In the genomic region with DNA sequence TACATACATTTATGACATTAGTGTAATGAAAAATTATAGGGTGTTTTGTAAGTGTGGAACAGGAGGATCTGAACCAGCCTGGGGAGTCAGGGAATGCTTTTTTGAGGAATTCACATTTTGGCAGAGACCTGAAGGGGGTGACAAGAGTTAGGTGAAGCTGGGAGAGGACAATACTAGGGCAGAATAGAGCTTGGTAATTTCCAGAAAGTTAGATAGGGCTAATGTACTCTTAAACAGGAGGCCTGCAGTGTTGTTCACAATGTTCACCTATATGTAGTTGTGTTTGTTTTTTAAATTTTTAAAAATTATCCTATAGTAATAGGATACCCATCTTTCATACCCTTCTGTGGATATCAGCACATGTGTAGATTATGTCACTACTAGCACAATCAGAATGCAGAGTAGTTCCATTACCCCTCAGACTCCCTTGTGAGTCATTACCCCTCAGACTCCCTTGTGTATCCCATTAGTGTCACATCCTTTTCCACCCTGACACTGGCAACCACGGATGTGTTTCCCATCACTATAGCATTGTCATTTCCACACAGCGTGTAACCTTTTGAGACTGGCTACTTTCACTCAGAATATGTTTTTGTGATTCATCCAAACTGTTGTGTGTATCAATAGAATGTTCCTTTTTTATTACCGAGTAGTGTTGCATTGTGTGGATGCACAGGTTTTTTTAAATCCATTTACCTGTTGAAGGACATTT, we compare ENCODE assay signal across 1 cellular context.
TF ChIP-seq lines count a peak whose summit lies in the region.

No MANE protein-coding gene starts in this region.

TF ChIP-seq in IMR-90, 13 proteins besides CTCF, POLR2A, EP300 and RAD21 (continued from another document):
- TF ChIP-seq FOS (IDR thresholded peaks at IDR 0.05; ENCODE audit: low read depth, low read length) (peak; percentile 98), MXI1 (IDR thresholded peaks at IDR 0.05; ENCODE audit: borderline replicate concordance, low read depth, low read length) (no peak), RFX5 (IDR thresholded peaks at IDR 0.05; ENCODE audit: low read depth, low read length) (no peak), RCOR1 (IDR thresholded peaks at IDR 0.05; ENCODE audit: insufficient replicate concordance, low read length) (peak; percentile 20), SMC3 (IDR thresholded peaks at IDR 0.05; ENCODE audit: low read depth, low read length) (no peak), CEBPB (IDR thresholded peaks at IDR 0.05; ENCODE audit: low read depth, low read length) (peak; percentile 71; the same call in 1 of the 2 replicates), MAZ (IDR thresholded peaks at IDR 0.05; ENCODE audit: borderline replicate concordance, low read depth, low read length) (0 out of 2 replicates have a peak, but pooled peaks have one; percentile 28), NFE2L2 (IDR thresholded peaks at IDR 0.05; ENCODE audit: low read depth, low read length) (0 out of 2 replicates have a peak, but pooled peaks have one; percentile 42), MAFK (IDR thresholded peaks at IDR 0.05; ENCODE audit: low read depth, low read length) (no peak)
- TF ChIP-seq, protein P1, sequence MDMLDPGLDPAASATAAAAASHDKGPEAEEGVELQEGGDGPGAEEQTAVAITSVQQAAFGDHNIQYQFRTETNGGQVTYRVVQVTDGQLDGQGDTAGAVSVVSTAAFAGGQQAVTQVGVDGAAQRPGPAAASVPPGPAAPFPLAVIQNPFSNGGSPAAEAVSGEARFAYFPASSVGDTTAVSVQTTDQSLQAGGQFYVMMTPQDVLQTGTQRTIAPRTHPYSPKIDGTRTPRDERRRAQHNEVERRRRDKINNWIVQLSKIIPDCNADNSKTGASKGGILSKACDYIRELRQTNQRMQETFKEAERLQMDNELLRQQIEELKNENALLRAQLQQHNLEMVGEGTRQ (IDR thresholded peaks at IDR 0.05; ENCODE audit: low read depth, low read length), result no peak
